12 cellular contexts compared by ENCODE assay signal in the genomic region with DNA sequence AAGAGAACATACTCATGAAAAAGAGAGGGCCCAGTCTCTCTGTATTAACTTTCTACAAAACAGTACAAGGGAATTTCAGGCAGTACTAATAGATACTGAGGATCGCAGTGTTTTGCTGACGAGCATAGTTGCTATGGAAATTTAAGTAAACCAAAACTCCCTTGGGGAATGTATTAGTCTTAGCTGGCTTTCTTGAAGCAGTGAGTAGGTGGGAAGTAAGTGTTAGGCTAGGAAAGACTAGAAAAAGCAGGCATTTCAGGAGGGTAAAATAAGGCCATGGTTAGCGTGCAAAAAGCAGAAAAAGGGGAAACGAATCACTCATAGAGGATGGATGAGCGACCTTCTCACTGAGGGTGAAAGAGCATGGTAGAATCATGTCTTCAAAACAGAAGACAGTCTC.
A peak's percentile ranks its signal among the peaks of the same experiment; 100 is the strongest.
DNase-seq lines count a peak whose midpoint lies in the region; ATAC-seq and TF ChIP-seq lines count a peak whose summit lies in the region.
"Had no signal": no experiment of that assay in that cellular context is flagged by ENCODE, and none has a peak within 500 bp of the region (broad histone marks: within the 10 kb centered on the region; RNA-seq: fewer than 3 reads in every experiment).

No MANE protein-coding gene starts in this region.

- intact Hi-C loops in testis (cut with DNase I; ENCODE audit: low total_unique reads), result no loop called here

- no peak for TF ChIP-seq CTCF in epithelial cell of esophagus (IDR thresholded peaks at IDR 0.05; ENCODE audit: insufficient read depth, low read depth, low read length, missing control alignments)
- no peak for TF ChIP-seq CTCF in omental fat pad (IDR thresholded peaks at IDR 0.05)
- TF ChIP-seq CTCF in testis (IDR thresholded peaks at IDR 0.05), result no peak

- no peaks in the 10 kb centered on the region for H3K36me3 ChIP-seq in testis (ENCODE audit: low read depth, missing control alignments)

- no peak for TF ChIP-seq POLR2A in testis (IDR thresholded peaks at IDR 0.05)

- ATAC-seq in GM18502 (IDR thresholded peaks at IDR 0.05; ENCODE audit: poor library complexity, unreplicated experiment) (peak; percentile 79), HG03378 (IDR thresholded peaks at IDR 0.05; ENCODE audit: unreplicated experiment) (peak; percentile 54), omental fat pad (ENCODE audit: low FRiP score) (peak; percentile 93), GM19455 (IDR thresholded peaks at IDR 0.05; ENCODE audit: unreplicated experiment) (no peak)

- H3K27ac ChIP-seq in testis, result no peak overlapping the region
- H3K27ac ChIP-seq: KMS-11 had no signal

- no peaks in the 10 kb centered on the region for H3K9me3 ChIP-seq in testis

- WGBS in testis, 2 donors, result 66 to 72% methylated on average over 5 of the region's 5 CpGs

- DNase-seq in epithelial cell of esophagus (ENCODE audit: low read depth) (peak; percentile 57), omental fat pad (ENCODE audit: low spot score) (no peak), NCI-H2227 treated with DMSO at 0.1 percent for 48 hours (lab: John Stamatoyannopoulos, UW) (no peak), SHP77 (lab: John Stamatoyannopoulos, UW) (no peak), testis (no peak)
- DNase-seq: DMS153; NCI-H345; stimulated activated naive CD8-positive, alpha-beta T cell treated with anti-CD3 and anti-CD28 coated beads, Interleukin-15, amount 100 ng/mL, for 72 hours had no signal

- no peaks in the 10 kb centered on the region for H3K27me3 ChIP-seq in testis

- H3K4me3 ChIP-seq in epithelial cell of esophagus (ENCODE audit: low read length), result no peak overlapping the region
- H3K4me3 ChIP-seq in testis, result no peak overlapping the region

- H3K4me1 ChIP-seq in testis, result no peaks in the 10 kb centered on the region
